Comparison of ENCODE assay signal across 8 cellular contexts in genomic region chr4:182916483-182917181, GRCh38. TPM values are rescaled to one million over a fixed set of nuclear protein-coding genes. Genes with fewer than 3 reads are reported as not detected.
DNase-seq lines count a peak whose midpoint lies in the region; ATAC-seq and TF ChIP-seq lines count a peak whose summit lies in the region.

No MANE protein-coding gene starts in this region.

- peaks cover 46% of the 10 kb centered on the region for H3K36me3 Mint-ChIP-seq in activated T-helper 17 cell treated with anti-CD3 and anti-CD28 coated beads, Interleukin-2, amount 50 U/mL, for 72 hours (ENCODE audit: low read depth)

- peak overlapping the region; percentile 81 to 88 for H3K4me3 ChIP-seq in gastroesophageal sphincter
- H3K4me3 ChIP-seq in osteoblast (ENCODE audit: insufficient read depth, low read length): peak overlapping the region; percentile 90

- peak overlapping the region; percentile 82 for H2AFZ ChIP-seq in osteoblast (ENCODE audit: low read length)

- TF ChIP-seq EP300 in gastroesophageal sphincter (IDR thresholded peaks at IDR 0.05): no peak

- H3K4me3 Mint-ChIP-seq in activated T-helper 17 cell treated with anti-CD3 and anti-CD28 coated beads, Interleukin-2, amount 50 U/mL, for 72 hours: peak overlapping the region; percentile 86

- WGBS in gastroesophageal sphincter (ENCODE audit: low coverage in 1 of 2), 2 donors: 39% methylated on average over 5 of the region's 38 CpGs; no CpG with 5 or more reads in 1 of the 2 donors

- peaks cover 28% of the 10 kb centered on the region for H3K4me1 Mint-ChIP-seq in activated T-helper 17 cell treated with anti-CD3 and anti-CD28 coated beads, Interleukin-2, amount 50 U/mL, for 72 hours

- peak overlapping the region; percentile 88 for H3K27ac Mint-ChIP-seq in activated T-helper 17 cell treated with anti-CD3 and anti-CD28 coated beads, Interleukin-2, amount 50 U/mL, for 72 hours

- peak overlapping the region; percentile 90 for H3K4me2 ChIP-seq in osteoblast (ENCODE audit: insufficient read depth, low read length)

- DNase-seq in A172 (ENCODE audit: low spot score) (peak; percentile 48), NCI-H82 (lab: John Stamatoyannopoulos, UW) (peak; percentile 51), osteoblast (ENCODE audit: insufficient read length, low spot score, missing footprints) (peak; percentile 94), NCI-H187 (lab: John Stamatoyannopoulos, UW) (no peak)

- H3K4me1 ChIP-seq in gastroesophageal sphincter (peaks cover 0 to 32% (median 8%) of the 10 kb centered on the region in 3 donors), osteoblast (ENCODE audit: insufficient read depth, low read length) (peaks cover 19% of the 10 kb centered on the region)

- no peaks in the 10 kb centered on the region for H3K9me3 Mint-ChIP-seq in activated T-helper 17 cell treated with anti-CD3 and anti-CD28 coated beads, Interleukin-2, amount 50 U/mL, for 72 hours

- no peaks in the 10 kb centered on the region for H3K9me3 ChIP-seq in gastroesophageal sphincter
- H3K9me3 ChIP-seq in osteoblast (ENCODE audit: low read depth, low read length): no peaks in the 10 kb centered on the region

- TF ChIP-seq CTCF in gastroesophageal sphincter (IDR thresholded peaks at IDR 0.05): no peak
- no peak for TF ChIP-seq CTCF in osteoblast (IDR thresholded peaks at IDR 0.05; ENCODE audit: extremely low read depth, low read depth, low read length)

- ATAC-seq in GM18505 (IDR thresholded peaks at IDR 0.05; ENCODE audit: unreplicated experiment) (peak; percentile 26), HG02973 (IDR thresholded peaks at IDR 0.05; ENCODE audit: unreplicated experiment) (peak; percentile 27), gastroesophageal sphincter (peak; percentile 76)
- ATAC-seq in activated T-helper 17 cell treated with anti-CD3 and anti-CD28 coated beads, Interleukin-2, amount 50 U/mL, for 72 hours (replicated peaks): peak; percentile 21

- peaks cover 54% of the 10 kb centered on the region for H3K79me2 ChIP-seq in osteoblast (ENCODE audit: insufficient read depth, low read length)

- H3K27ac ChIP-seq in gastroesophageal sphincter (peak overlapping the region; percentile 71 to 97 (median 96)), osteoblast (ENCODE audit: low read depth, low read length) (peak overlapping the region; percentile 83)

- H3K27me3 ChIP-seq in gastroesophageal sphincter (no peaks in the 10 kb centered on the region), osteoblast (ENCODE audit: insufficient read depth, low read length) (no peaks in the 10 kb centered on the region)

- no peaks in the 10 kb centered on the region for H3K27me3 Mint-ChIP-seq in activated T-helper 17 cell treated with anti-CD3 and anti-CD28 coated beads, Interleukin-2, amount 50 U/mL, for 72 hours

- H3K36me3 ChIP-seq in gastroesophageal sphincter: peaks cover 0 to 38% of the 10 kb centered on the region in 2 donors
- peaks cover 20% of the 10 kb centered on the region for H3K36me3 ChIP-seq in osteoblast (ENCODE audit: insufficient read depth, low read length)

- no peaks in the 10 kb centered on the region for H4K20me1 ChIP-seq in osteoblast (ENCODE audit: insufficient read depth, low read length)

- no peak for TF ChIP-seq POLR2A in GM18505 (IDR thresholded peaks at IDR 0.05; ENCODE audit: borderline replicate concordance, extremely low read depth, insufficient read depth, insufficient read length)
- TF ChIP-seq POLR2A in gastroesophageal sphincter (IDR thresholded peaks at IDR 0.05): no peak

RNA-seq across cellular contexts. Expression of gene DCTD, which starts 0.6 kb away (rescaled TPM):
- 98.5 and 113 TPM in 2 replicates for total RNA-seq in A172 (2014; rRNA removed; shearing (Covaris generic))
- total RNA-seq in activated T-helper 17 cell treated with anti-CD3 and anti-CD28 coated beads, Interleukin-2, amount 50 U/mL, for 72 hours: 100 to 1,000 TPM in 1 of 2 donors, 10 to 100 TPM in 1; 81.0 to 125 TPM
- total RNA-seq in gastroesophageal sphincter: 10 to 100 TPM; 35.8 to 69.4 (median 60.1) TPM
- total RNA-seq in osteoblast: 104 and 110 TPM in 2 replicates

Comparison
In these comparisons a context has a peak if more than half of its experiments do, and no peak if none do; other contexts are left out.
1. DNase-seq: peak in A172 (single experiment), NCI-H82 (single experiment) and osteoblast (single experiment); none in NCI-H187 (0 of 2).
2. ATAC-seq: peak in every context shown above with its lines; median percentile 76 in gastroesophageal sphincter; 27 in HG02973; 26 in GM18505; 21 in activated T-helper 17 cell treated with anti-CD3 and anti-CD28 coated beads, Interleukin-2, amount 50 U/mL, for 72 hours.